ENCODE assay signal across 9 cellular contexts in genomic region chr3:11558002-11558401, GRCh38.
DNase-seq lines count a peak whose midpoint lies in the region; ATAC-seq and TF ChIP-seq lines count a peak whose summit lies in the region.
"Had no signal": no experiment of that assay in that cellular context is flagged by ENCODE, and none has a peak within 500 bp of the region (broad histone marks: within the 10 kb centered on the region; RNA-seq: fewer than 3 reads in every experiment).

No MANE protein-coding gene starts in this region.

- in situ Hi-C loops in astrocyte of the spinal cord (cut with HindIII; ENCODE audit: low sequenced_read_pairs) = no loop called here

- ATAC-seq in lower lobe of right lung (no peak), HG02678 (IDR thresholded peaks at IDR 0.05; ENCODE audit: unreplicated experiment) (no peak)

- peaks cover 58% of the 10 kb centered on the region for H3K36me3 ChIP-seq in lower lobe of right lung

- H3K4me3 ChIP-seq in astrocyte of the spinal cord (ENCODE audit: low read depth, low read length) (no peak overlapping the region), lower lobe of right lung (no peak overlapping the region)

- TF ChIP-seq CTCF in astrocyte of the spinal cord (IDR thresholded peaks at IDR 0.05; ENCODE audit: low read depth, low read length) = no peak
- no peak for TF ChIP-seq CTCF in lower lobe of right lung (IDR thresholded peaks at IDR 0.05)

- no peaks in the 10 kb centered on the region for H3K27me3 ChIP-seq in lower lobe of right lung (ENCODE audit: low read depth)

- peaks cover 47% of the 10 kb centered on the region for H3K4me1 ChIP-seq in lower lobe of right lung

- DNase-seq in stimulated activated CD4-positive, alpha-beta T cell treated with anti-CD3 and anti-CD28 coated beads, TNF-alpha, amount 100 ng/mL, for 48 hours (ENCODE audit: low read depth in 3 of 3) = peak in 2 of 3 donors; percentile 5 to 9
- DNase-seq in stimulated activated CD4-positive, alpha-beta T cell treated with anti-CD3 and anti-CD28 coated beads, Interleukin-4, amount 100 ng/mL, for 4 hours = no peak
- DNase-seq in astrocyte of the spinal cord (ENCODE audit: low read depth, low spot score) (peak; percentile 88), lower lobe of right lung (peak; percentile 20), NCI-H226 (no peak), NCI-H345 (lab: John Stamatoyannopoulos, UW) (no peak), iPS-NIHi7 (ENCODE audit: extremely low spot score) (no peak)
- DNase-seq: left colon had no signal

- intact Hi-C loops in lower lobe of right lung (cut with DNase I) = no loop called here

- H3K27ac ChIP-seq in lower lobe of right lung = no peak overlapping the region

- H3K9me3 ChIP-seq in lower lobe of right lung = no peaks in the 10 kb centered on the region

Comparison
In these comparisons a context has a peak if more than half of its experiments do, and no peak if none do; other contexts are left out.
1. DNase-seq: peak in stimulated activated CD4-positive, alpha-beta T cell treated with anti-CD3 and anti-CD28 coated beads, TNF-alpha, amount 100 ng/mL, for 48 hours (2 of 3), astrocyte of the spinal cord (single experiment) and lower lobe of right lung (single experiment); none in stimulated activated CD4-positive, alpha-beta T cell treated with anti-CD3 and anti-CD28 coated beads, Interleukin-4, amount 100 ng/mL, for 4 hours (0 of 2), NCI-H226 (single experiment), NCI-H345 (single experiment) and iPS-NIHi7 (single experiment).